Comparison of ENCODE assay signal across 27 cellular contexts in genomic region chr22:36725366-36726006, GRCh38. TPM values are rescaled to one million over a fixed set of nuclear protein-coding genes. Genes with fewer than 3 reads are reported as not detected.
A peak's percentile ranks its signal among the peaks of the same experiment; 100 is the strongest.
DNase-seq lines count a peak whose midpoint lies in the region; ATAC-seq and TF ChIP-seq lines count a peak whose summit lies in the region.
"Had no signal": no experiment of that assay in that cellular context is flagged by ENCODE, and none has a peak within 500 bp of the region (broad histone marks: within the 10 kb centered on the region; RNA-seq: fewer than 3 reads in every experiment).

No MANE protein-coding gene starts in this region.

- CTCF ChIA-PET in PC-9 (lab: Charles Lee), result no interaction called here

- intact Hi-C loops in cardiac septum (cut with DNase I), result no loop called here
- intact Hi-C loops in Right ventricle myocardium superior (cut with DNase I), result no loop called here
- intact Hi-C loops in sigmoid colon (cut with DNase I), result no loop called here
- intact Hi-C loops in PC-9 (cut with micrococcal nuclease; ENCODE audit: unreplicated experiment), result no loop called here

- H3K4me2 ChIP-seq in PC-9, result no peak overlapping the region

- H3K9me2 ChIP-seq in PC-9 (ENCODE audit: insufficient read depth), result no peaks in the 10 kb centered on the region

- H3K4me1 ChIP-seq in sigmoid colon (no peaks in the 10 kb centered on the region), PC-9 (replicated peaks; ENCODE audit: insufficient read depth) (no peaks in the 10 kb centered on the region)
- H3K4me1 ChIP-seq: SJSA1 had no signal

- TF ChIP-seq POLR2A in sigmoid colon (IDR thresholded peaks at IDR 0.05), result no peak

- no TSS peak for BruUV-seq in PC-9 (replicated peaks; lab: Mats Ljungman, UMichigan)

- no peaks in the 10 kb centered on the region for H3K79me2 ChIP-seq in PC-9 (ENCODE audit: low read depth)

- H3F3A ChIP-seq in PC-9 (ENCODE audit: insufficient read depth, low read depth), result peaks cover 7% of the 10 kb centered on the region; the same call in 1 of the 2 replicates

- ATAC-seq in Right ventricle myocardium superior (ENCODE audit: poor library complexity) (no peak), GM19328 (IDR thresholded peaks at IDR 0.05; ENCODE audit: unreplicated experiment) (no peak)
- ATAC-seq: K562, PC-3, Right ventricle myocardium inferior had no signal

- no peak overlapping the region for H3K4me3 ChIP-seq in sigmoid colon
- H3K4me3 ChIP-seq in PC-9, result no peak overlapping the region
- H3K4me3 ChIP-seq: K562, SJSA1 had no signal

- H3K27me3 ChIP-seq in sigmoid colon (peaks cover 0 to 47% (median 9%) of the 10 kb centered on the region in 3 donors), PC-9 (ENCODE audit: insufficient read depth, low read depth) (peaks cover 99% of the 10 kb centered on the region)

- H3K36me3 ChIP-seq in sigmoid colon, result no peaks in the 10 kb centered on the region
- no peaks in the 10 kb centered on the region for H3K36me3 ChIP-seq in PC-9 (ENCODE audit: low read depth)
- H3K36me3 ChIP-seq: SJSA1 had no signal

- WGBS in sigmoid colon, 2 donors, result 76 to 79% methylated on average over 24 of the region's 24 CpGs

- no peak overlapping the region for H2AFZ ChIP-seq in PC-9

- no peak for TF ChIP-seq EP300 in sigmoid colon (IDR thresholded peaks at IDR 0.05)

- TF ChIP-seq CTCF in sigmoid colon (IDR thresholded peaks at IDR 0.05), result no peak
- no peak for TF ChIP-seq CTCF in PC-9 (conservative IDR thresholded peaks at IDR 0.05)

- DNase-seq in cardiac septum (ENCODE audit: low spot score) (peak; percentile 51), Right ventricle myocardium superior (no peak), islet precursor cell (peak; percentile 36), sigmoid colon (peak; percentile 34), PC-9 (no peak)
- DNase-seq in stimulated activated CD4-positive, alpha-beta T cell treated with anti-CD3 and anti-CD28 coated beads, Interleukin-4, amount 100 ng/mL, for 24 hours, result no peak
- DNase-seq: CD4-positive, CD25-positive, alpha-beta regulatory T cell; DMS79; EL; H9; Kasumi-1; NCI-H1092 treated with DMSO at 0.1 percent for 48 hours; NCI-H1436; NCI-H187; NCI-H446; NCI-H524 treated with DMSO at 0.1 percent for 48 hours; NCI-H82; NK-92 treated with Interleukin-12 subunit alpha and Interleukin-12 subunit beta, amount 100 ng/mL, for 24 hours; PC-3 had no signal

- H4K20me1 ChIP-seq in PC-9 (ENCODE audit: insufficient read depth), result no peaks in the 10 kb centered on the region

- H3K9me3 ChIP-seq in sigmoid colon (no peaks in the 10 kb centered on the region), PC-9 (ENCODE audit: insufficient read depth, low read depth) (no peaks in the 10 kb centered on the region)
- H3K9me3 ChIP-seq: SJSA1 had no signal

- H3K27ac ChIP-seq in sigmoid colon, result no peak overlapping the region
- no peak overlapping the region for H3K27ac ChIP-seq in PC-9
- H3K27ac ChIP-seq: SJSA1 had no signal

- POLR2A ChIA-PET in PC-9 (lab: Charles Lee; ENCODE audit: unreplicated experiment), result interaction anchor here (0.7 kb wide), 1 partner anchor 104 kb away, joined by 3 read pairs; no protein-coding TSS in a partner anchor

RNA-seq across cellular contexts. Expression of gene CACNG2, which starts 21.9 kb away (rescaled TPM):
- total RNA-seq in cardiac septum (not detected), Right ventricle myocardium superior (not detected), sigmoid colon (not detected), PC-9 (2021) (not detected in 2 replicates)
- polyA plus RNA-seq in sigmoid colon, result under 1 TPM in 1 of 3 donors, not detected in 2; under 0.01 TPM
- total RNA-seq: A172; CD4-positive, CD25-positive, alpha-beta regulatory T cell; H9; K562; M059J; PC-3; Right ventricle myocardium inferior; RPMI7951; SJSA1 had no signal
- polyA plus RNA-seq: BJ; CD4-positive, CD25-positive, alpha-beta regulatory T cell; K562 had no signal

RNA-seq across cellular contexts. Expression of gene IFT27, which starts 50.4 kb away (rescaled TPM):
- 24.7 TPM for total RNA-seq in cardiac septum
- total RNA-seq in Right ventricle myocardium superior, result 28.6 TPM
- 10 to 100 TPM; 15.9 to 27.7 (median 25.1) TPM for total RNA-seq in sigmoid colon
- polyA plus RNA-seq in sigmoid colon, result 10 to 100 TPM; 15.0 to 27.9 (median 17.8) TPM
- 74.2 and 84.2 TPM in 2 replicates for total RNA-seq in PC-9 (2021)

Comparison
In these comparisons a context has a peak if more than half of its experiments do, and no peak if none do; other contexts are left out.
1. DNase-seq: peak in cardiac septum (single experiment), islet precursor cell (single experiment) and sigmoid colon (single experiment); none in Right ventricle myocardium superior (single experiment), stimulated activated CD4-positive, alpha-beta T cell treated with anti-CD3 and anti-CD28 coated beads, Interleukin-4, amount 100 ng/mL, for 24 hours (single experiment) and PC-9 (0 of 2).